Comparison of ENCODE assay signal across 16 cellular contexts in genomic region chr4:13966241-13967195, GRCh38.
DNase-seq lines count a peak whose midpoint lies in the region; ATAC-seq and TF ChIP-seq lines count a peak whose summit lies in the region.
"Had no signal": no experiment of that assay in that cellular context is flagged by ENCODE, and none has a peak within 500 bp of the region (broad histone marks: within the 10 kb centered on the region; RNA-seq: fewer than 3 reads in every experiment).

No MANE protein-coding gene starts in this region.

- no peaks in the 10 kb centered on the region for H3K9me3 ChIP-seq in upper lobe of left lung
- no peaks in the 10 kb centered on the region for H3K9me3 ChIP-seq in vagina

- DNase-seq in ACHN (peak; percentile 65), HT1080 (ENCODE audit: low read depth) (peak; percentile 87), cardiac fibroblast (ENCODE audit: low read depth in 2 of 2) (peak; percentile 85 to 89), kidney glomerular epithelial cell (lab: John Stamatoyannopoulos, UW) (peak; percentile 75), upper lobe of left lung (no peak), vagina (ENCODE audit: extremely low spot score in 2 of 2) (no peak)
- no peak for DNase-seq in activated naive CD4-positive, alpha-beta T cell treated with anti-CD3 and anti-CD28 coated beads for 36 hours
- DNase-seq: activated CD4-positive, alpha-beta T cell treated with anti-CD3 and anti-CD28 coated beads, Interleukin-2, amount 10 ng/mL, durations not matched to agents 7 days and 5 days; erythroblast; midbrain; NCI-H2171; SHP77; small intestine had no signal

- H3K9me3 Mint-ChIP-seq in activated naive CD4-positive, alpha-beta T cell treated with anti-CD3 and anti-CD28 coated beads for 36 hours, result no peaks in the 10 kb centered on the region
- H3K9me3 Mint-ChIP-seq: activated CD4-positive, alpha-beta T cell treated with anti-CD3 and anti-CD28 coated beads, Interleukin-2, amount 10 ng/mL, durations not matched to agents 7 days and 5 days; activated naive CD4-positive, alpha-beta T cell treated with anti-CD3 and anti-CD28 coated beads, Interleukin-2, amount 50 U/mL, for 24 hours had no signal

- CTCF ChIA-PET in activated naive CD4-positive, alpha-beta T cell treated with anti-CD3 and anti-CD28 coated beads for 36 hours (lab: Charles Lee), result no interaction called here

- no peak overlapping the region for H3K27ac ChIP-seq in upper lobe of left lung
- H3K27ac ChIP-seq in vagina, result no peak overlapping the region
- H3K27ac ChIP-seq: C4-2B had no signal

- H3K4me1 ChIP-seq in upper lobe of left lung (peaks cover 0 to 3% (median 1%) of the 10 kb centered on the region in 4 donors), vagina (no peaks in the 10 kb centered on the region)

- TF ChIP-seq POLR2A in upper lobe of left lung (IDR thresholded peaks at IDR 0.05) (no peak), vagina (IDR thresholded peaks at IDR 0.05) (no peak)

- in situ Hi-C loops in ACHN (cut with HindIII; ENCODE audit: low pct_ligation_motif_present, low pct_unique_long_range_greater_than_20kb, low sequenced_read_pairs), result no loop called here

- no peaks in the 10 kb centered on the region for H3K4me1 Mint-ChIP-seq in activated naive CD4-positive, alpha-beta T cell treated with anti-CD3 and anti-CD28 coated beads for 36 hours (ENCODE audit: low read depth)
- H3K4me1 Mint-ChIP-seq: activated CD4-positive, alpha-beta T cell treated with anti-CD3 and anti-CD28 coated beads, Interleukin-2, amount 10 ng/mL, durations not matched to agents 7 days and 5 days; activated naive CD4-positive, alpha-beta T cell treated with anti-CD3 and anti-CD28 coated beads, Interleukin-2, amount 50 U/mL, for 24 hours had no signal

- TF ChIP-seq CTCF in cardiac fibroblast (IDR thresholded peaks at IDR 0.05; ENCODE audit: low read depth, low read length), result no peak
- TF ChIP-seq CTCF in upper lobe of left lung (IDR thresholded peaks at IDR 0.05), result no peak
- no peak for TF ChIP-seq CTCF in vagina (IDR thresholded peaks at IDR 0.05)

- peaks cover 10% of the 10 kb centered on the region for H3K27me3 Mint-ChIP-seq in activated naive CD4-positive, alpha-beta T cell treated with anti-CD3 and anti-CD28 coated beads for 36 hours (ENCODE audit: low read depth)
- H3K27me3 Mint-ChIP-seq: activated CD4-positive, alpha-beta T cell treated with anti-CD3 and anti-CD28 coated beads, Interleukin-2, amount 10 ng/mL, durations not matched to agents 7 days and 5 days; activated naive CD4-positive, alpha-beta T cell treated with anti-CD3 and anti-CD28 coated beads, Interleukin-2, amount 50 U/mL, for 24 hours had no signal

- H3K4me3 ChIP-seq in cardiac fibroblast (replicated peaks in 1 of 2; ENCODE audit: low read depth in 2 of 2, low read length in 2 of 2), result no peak overlapping the region
- no peak overlapping the region for H3K4me3 ChIP-seq in upper lobe of left lung
- H3K4me3 ChIP-seq in vagina, result no peak overlapping the region

- H3K27me3 ChIP-seq in upper lobe of left lung, result no peaks in the 10 kb centered on the region
- no peaks in the 10 kb centered on the region for H3K27me3 ChIP-seq in vagina

- intact Hi-C loops in vagina (cut with DNase I), result no loop called here
- intact Hi-C loops in activated naive CD4-positive, alpha-beta T cell treated with anti-CD3 and anti-CD28 coated beads for 36 hours (cut with micrococcal nuclease), result no loop called here

- no peak overlapping the region for H3K4me3 Mint-ChIP-seq in activated naive CD4-positive, alpha-beta T cell treated with anti-CD3 and anti-CD28 coated beads for 36 hours
- H3K4me3 Mint-ChIP-seq: activated CD4-positive, alpha-beta T cell treated with anti-CD3 and anti-CD28 coated beads, Interleukin-2, amount 10 ng/mL, durations not matched to agents 7 days and 5 days; activated naive CD4-positive, alpha-beta T cell treated with anti-CD3 and anti-CD28 coated beads, Interleukin-2, amount 50 U/mL, for 24 hours had no signal

- WGBS in upper lobe of left lung, 2 donors, result 55 to 64% methylated on average over 8 of the region's 8 CpGs

- no peaks in the 10 kb centered on the region for H3K36me3 ChIP-seq in upper lobe of left lung
- no peaks in the 10 kb centered on the region for H3K36me3 ChIP-seq in vagina

- TF ChIP-seq EP300 in upper lobe of left lung (IDR thresholded peaks at IDR 0.05), result no peak

- ATAC-seq in upper lobe of left lung (ENCODE audit: low FRiP score in 2 of 2), result no peak
- no peak for ATAC-seq in GM18868 (IDR thresholded peaks at IDR 0.05; ENCODE audit: unreplicated experiment)

- no peaks in the 10 kb centered on the region for H3K36me3 Mint-ChIP-seq in activated naive CD4-positive, alpha-beta T cell treated with anti-CD3 and anti-CD28 coated beads for 36 hours (ENCODE audit: low read depth)
- H3K36me3 Mint-ChIP-seq: activated naive CD4-positive, alpha-beta T cell treated with anti-CD3 and anti-CD28 coated beads, Interleukin-2, amount 50 U/mL, for 24 hours had no signal

- H3K27ac Mint-ChIP-seq in activated naive CD4-positive, alpha-beta T cell treated with anti-CD3 and anti-CD28 coated beads for 36 hours, result no peak overlapping the region
- H3K27ac Mint-ChIP-seq: activated CD4-positive, alpha-beta T cell treated with anti-CD3 and anti-CD28 coated beads, Interleukin-2, amount 10 ng/mL, durations not matched to agents 7 days and 5 days; activated naive CD4-positive, alpha-beta T cell treated with anti-CD3 and anti-CD28 coated beads, Interleukin-2, amount 50 U/mL, for 24 hours had no signal

Comparison
In these comparisons a context has a peak if more than half of its experiments do, and no peak if none do; other contexts are left out.
1. DNase-seq: peak in ACHN (single experiment), HT1080 (single experiment), cardiac fibroblast (2 of 2) and kidney glomerular epithelial cell (single experiment); none in upper lobe of left lung (0 of 2), vagina (0 of 2) and activated naive CD4-positive, alpha-beta T cell treated with anti-CD3 and anti-CD28 coated beads for 36 hours (single experiment).